Comparison of ENCODE assay signal across 8 cellular contexts in the genomic region with DNA sequence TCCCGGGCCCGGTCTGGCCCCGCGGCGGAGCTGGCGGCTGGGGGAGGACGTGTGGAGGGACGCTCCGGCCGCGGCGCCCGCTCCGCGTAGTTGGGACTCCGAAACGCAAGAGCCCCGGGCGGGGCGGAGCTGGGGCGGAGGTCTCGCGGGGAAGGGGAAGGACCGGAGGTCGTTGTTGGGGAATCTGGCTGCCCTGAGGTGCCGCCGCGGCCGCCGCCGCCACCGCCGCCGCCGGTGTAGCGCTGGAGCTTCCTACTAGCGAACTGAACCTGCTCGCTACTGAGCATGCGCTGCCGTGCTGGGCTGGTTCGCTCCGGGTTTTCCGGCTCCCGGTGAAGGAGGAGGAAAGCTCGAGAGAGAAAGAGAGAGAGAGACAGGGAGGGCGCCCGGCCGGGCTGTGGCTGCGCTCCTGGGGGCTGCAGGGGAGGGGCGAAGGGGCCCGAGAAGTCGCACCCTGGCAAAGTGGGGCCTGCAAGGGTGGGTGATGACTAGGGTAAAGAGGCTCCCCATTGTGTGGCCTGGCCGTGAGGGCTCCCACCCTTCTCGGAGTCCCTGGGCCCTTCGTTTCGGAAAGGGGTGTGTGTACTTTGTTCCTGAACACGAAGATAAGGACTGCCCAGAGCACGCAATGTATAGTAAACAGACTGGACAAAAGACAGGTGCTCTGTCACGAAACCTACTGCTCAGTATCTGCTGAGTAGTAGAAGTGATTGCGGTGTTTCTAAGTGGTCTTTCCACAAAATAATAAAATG. TPM values are rescaled to one million over a fixed set of nuclear protein-coding genes. Genes with fewer than 3 reads are reported as not detected.
DNase-seq lines count a peak whose midpoint lies in the region; ATAC-seq and TF ChIP-seq lines count a peak whose summit lies in the region.

SOS1 (minus strand) TSS at position 281 of the 752 bp plus-strand sequence. CDS start 629 bp downstream, outside the sequence.

- intact Hi-C loops in T-helper 1 cell treated with Interleukin-12 subunit alpha and Interleukin-12 subunit beta and Interleukin-4 antibody, amounts not matched to agents 30 ng/mL and 1 ng/mL, for 36 hours (cut with micrococcal nuclease), result loop anchor here (1.0 to 10.0 kb wide), 5 partner anchors 8 to 1799 kb away; partner anchors contain the start of gene PRKD3
- intact Hi-C loops in heart right ventricle (cut with DNase I), result loop anchor here in 8 of 10 donors (1.0 to 10.0 kb wide), 8 partner anchors 56 to 604 kb away; no protein-coding TSS in a partner anchor
- intact Hi-C loops in posterior vena cava (cut with DNase I), result no loop called here

- TF ChIP-seq POLR2A in upper lobe of left lung (IDR thresholded peaks at IDR 0.05), result peak in 3 of 4 donors; percentile 74 to 95 (median 89)

- no peak for TF ChIP-seq CTCF in heart right ventricle (IDR thresholded peaks at IDR 0.05)
- no peak for TF ChIP-seq CTCF in upper lobe of left lung (IDR thresholded peaks at IDR 0.05)

- H3K4me1 ChIP-seq in heart right ventricle, result peaks cover 3 to 64% (median 57%) of the 10 kb centered on the region in 9 donors
- peaks cover 34 to 48% (median 40%) of the 10 kb centered on the region in 4 donors for H3K4me1 ChIP-seq in upper lobe of left lung

- peak; percentile 88 for DNase-seq in NCI-H1694 (lab: John Stamatoyannopoulos, UW)
- peak; percentile 90 for DNase-seq in amniotic epithelial cell (ENCODE audit: low read depth)
- DNase-seq in heart right ventricle, result peak; percentile 97
- peak; percentile 99 for DNase-seq in posterior vena cava (ENCODE audit: low spot score)
- DNase-seq in upper lobe of left lung, result peak; percentile 97

- peak; percentile 50 for ATAC-seq in GM18498 (IDR thresholded peaks at IDR 0.05; ENCODE audit: unreplicated experiment)
- ATAC-seq in HG02885 (IDR thresholded peaks at IDR 0.05; ENCODE audit: poor library complexity, unreplicated experiment), result peak; percentile 55
- peak; percentile 77 to 87 (median 85) for ATAC-seq in heart right ventricle
- peak; percentile 88 to 91 for ATAC-seq in upper lobe of left lung (ENCODE audit: low FRiP score in 2 of 2)

- peak within 1 kb of the TSS; percentile 92 to 98 (median 96) for H3K27ac ChIP-seq in heart right ventricle
- peak within 1 kb of the TSS; percentile 97 to 98 (median 98) for H3K27ac ChIP-seq in upper lobe of left lung

- H3K36me3 ChIP-seq in heart right ventricle (peaks cover 0 to 8% (median 0%) of the 10 kb centered on the region in 9 donors), upper lobe of left lung (peaks cover 0 to 3% (median 0%) of the 10 kb centered on the region in 4 donors)

- no peaks in the 10 kb centered on the region for H3K27me3 ChIP-seq in heart right ventricle
- H3K27me3 ChIP-seq in upper lobe of left lung, result no peaks in the 10 kb centered on the region

- peak within 1 kb of the TSS; percentile 54 to 93 (median 88) for H3K4me3 ChIP-seq in heart right ventricle
- H3K4me3 ChIP-seq in upper lobe of left lung, result peak within 1 kb of the TSS; percentile 83 to 90 (median 86)

- peak in 2 of 4 donors; percentile 18 to 87 for TF ChIP-seq EP300 in upper lobe of left lung (IDR thresholded peaks at IDR 0.05)

- H3K9me3 ChIP-seq in heart right ventricle, result no peaks in the 10 kb centered on the region
- no peaks in the 10 kb centered on the region for H3K9me3 ChIP-seq in upper lobe of left lung

- 0 to 1% methylated on average over 56 to 60 of the region's 60 CpGs for WGBS in heart right ventricle, 2 donors
- 1% methylated on average over 33 to 48 of the region's 60 CpGs for WGBS in upper lobe of left lung, 2 donors

RNA-seq across cellular contexts. Expression of gene SOS1, which starts in this region (rescaled TPM):
- total RNA-seq in T-helper 1 cell treated with Interleukin-12 subunit alpha and Interleukin-12 subunit beta and Interleukin-4 antibody, amounts not matched to agents 30 ng/mL and 1 ng/mL, for 36 hours, result 264 and 283 TPM in 2 replicates
- total RNA-seq in heart right ventricle (10 to 100 TPM; 20.6 to 37.8 (median 23.8) TPM), posterior vena cava (10 to 100 TPM; 33.8 to 48.1 TPM), upper lobe of left lung (10 to 100 TPM; 10.4 to 51.2 (median 25.3) TPM)
- polyA plus RNA-seq in heart right ventricle, result 1 to 10 TPM; 5.8 to 7.8 TPM

Comparison
In these comparisons a context has a peak if more than half of its experiments do, and no peak if none do; other contexts are left out.
1. Peak in every context shown above with its lines: DNase-seq, ATAC-seq, H3K4me3 ChIP-seq and H3K27ac ChIP-seq.
2. intact Hi-C loops: an anchor here in T-helper 1 cell treated with Interleukin-12 subunit alpha and Interleukin-12 subunit beta and Interleukin-4 antibody, amounts not matched to agents 30 ng/mL and 1 ng/mL, for 36 hours (1.0 to 10.0 kb wide) and heart right ventricle (1.0 to 10.0 kb wide); none called in posterior vena cava.